Comparison of ENCODE assay signal across 14 cellular contexts in the genomic region with DNA sequence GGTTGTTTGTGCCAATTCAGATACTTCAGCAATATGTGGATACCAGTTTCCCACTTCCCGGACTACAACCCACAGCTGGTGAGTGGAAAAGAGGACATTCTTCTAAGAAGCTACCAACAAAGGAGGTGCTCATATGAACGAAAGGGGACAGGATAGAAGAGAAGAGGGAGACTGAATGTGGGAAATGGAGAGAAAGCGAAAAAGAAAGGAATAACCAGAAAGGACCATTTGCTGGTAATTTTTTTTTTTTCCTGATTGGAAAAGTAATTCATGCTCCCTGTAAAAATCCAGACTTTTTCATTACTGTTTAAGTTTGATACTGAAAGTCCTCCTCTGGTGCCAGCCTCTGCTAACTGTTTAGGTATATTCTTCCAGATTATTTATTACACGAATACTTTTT. TPM values are rescaled to one million over a fixed set of nuclear protein-coding genes. Genes with fewer than 3 reads are reported as not detected.
DNase-seq lines count a peak whose midpoint lies in the region; ATAC-seq and TF ChIP-seq lines count a peak whose summit lies in the region.
"Had no signal": no experiment of that assay in that cellular context is flagged by ENCODE, and none has a peak within 500 bp of the region (broad histone marks: within the 10 kb centered on the region; RNA-seq: fewer than 3 reads in every experiment).

No MANE protein-coding gene starts in this region.

- no peak for TF ChIP-seq CTCF in HEK293 (tag by site-specific recombination; IDR thresholded peaks at IDR 0.05)

- H3K4me3 ChIP-seq in HEK293 (ENCODE audit: low read depth, low read length): no peak overlapping the region

- H3K36me3 Mint-ChIP-seq in T-helper 2 cell treated with Interferon-gamma antibody and Interleukin-4, amounts not matched to agents 5 μg/mL and 100 μg/mL, for 36 hours (ENCODE audit: low read depth): peaks cover 4% of the 10 kb centered on the region
- peaks cover 10% of the 10 kb centered on the region for H3K36me3 Mint-ChIP-seq in activated T-helper 2 cell treated with anti-CD3 and anti-CD28 coated beads, Interferon-gamma antibody, Interleukin-2, Interleukin-4, amounts not matched to agents 10 μg/mL and 5 μg/mL and 100 μg/mL, durations not matched to agents 14 hours and 24 hours and 36 hours (ENCODE audit: low read depth)
- no peaks in the 10 kb centered on the region for H3K36me3 Mint-ChIP-seq in naive thymus-derived CD8-positive, alpha-beta T cell

- H3K9me3 Mint-ChIP-seq in T-helper 2 cell treated with Interferon-gamma antibody and Interleukin-4, amounts not matched to agents 5 μg/mL and 100 μg/mL, for 36 hours: no peaks in the 10 kb centered on the region
- no peaks in the 10 kb centered on the region for H3K9me3 Mint-ChIP-seq in activated T-helper 2 cell treated with anti-CD3 and anti-CD28 coated beads, Interferon-gamma antibody, Interleukin-2, Interleukin-4, amounts not matched to agents 10 μg/mL and 5 μg/mL and 100 μg/mL, durations not matched to agents 14 hours and 24 hours and 36 hours
- H3K9me3 Mint-ChIP-seq in naive thymus-derived CD8-positive, alpha-beta T cell: no peaks in the 10 kb centered on the region

- peak overlapping the region; percentile 32 for H3K27ac Mint-ChIP-seq in T-helper 2 cell treated with Interferon-gamma antibody and Interleukin-4, amounts not matched to agents 5 μg/mL and 100 μg/mL, for 36 hours
- peak overlapping the region; percentile 69 for H3K27ac Mint-ChIP-seq in activated T-helper 2 cell treated with anti-CD3 and anti-CD28 coated beads, Interferon-gamma antibody, Interleukin-2, Interleukin-4, amounts not matched to agents 10 μg/mL and 5 μg/mL and 100 μg/mL, durations not matched to agents 14 hours and 24 hours and 36 hours
- H3K27ac Mint-ChIP-seq in naive thymus-derived CD8-positive, alpha-beta T cell: peak overlapping the region in 2 of 10 donors; percentile 23 to 60

- no peaks in the 10 kb centered on the region for H3K9me3 ChIP-seq in HEK293 (ENCODE audit: control insufficient read depth, insufficient read depth, low read depth, low read length)
- H3K9me3 ChIP-seq: prostate gland, SJCRH30, upper lobe of left lung had no signal

- no peak for DNase-seq in T-helper 2 cell treated with Interferon-gamma antibody and Interleukin-4, amounts not matched to agents 5 μg/mL and 100 μg/mL, for 36 hours (ENCODE audit: low spot score)
- DNase-seq in T-helper 2 cell (no peak), NCI-H1694 treated with DMSO at 0.1 percent for 48 hours (lab: John Stamatoyannopoulos, UW) (no peak), NCI-H1048 (lab: John Stamatoyannopoulos, UW) (no peak), medulla oblongata (ENCODE audit: extremely low spot score) (no peak)
- no peak for DNase-seq in activated T-helper 2 cell treated with anti-CD3 and anti-CD28 coated beads, Interferon-gamma antibody, Interleukin-2, Interleukin-4, amounts not matched to agents 10 μg/mL and 5 μg/mL and 100 μg/mL, durations not matched to agents 14 hours and 24 hours and 36 hours (ENCODE audit: low spot score)
- DNase-seq in naive thymus-derived CD8-positive, alpha-beta T cell: no peak
- DNase-seq: activated effector memory CD4-positive, alpha-beta T cell treated with anti-CD3 and anti-CD28 coated beads, Interleukin-2, amount 50 U/mL, for 16 hours; NCI-H146; NCI-H526 treated with DMSO at 0.1 percent for 48 hours; SJCRH30 had no signal

- intact Hi-C loops in activated T-helper 2 cell treated with anti-CD3 and anti-CD28 coated beads, Interferon-gamma antibody, Interleukin-2, Interleukin-4, amounts not matched to agents 10 μg/mL and 5 μg/mL and 100 μg/mL, durations not matched to agents 14 hours and 24 hours and 36 hours (cut with micrococcal nuclease): loop anchor here (2.0 kb wide), 2 partner anchors 47 to 279 kb away; a partner anchor contains a TSS

- no peaks in the 10 kb centered on the region for H3K27me3 Mint-ChIP-seq in T-helper 2 cell treated with Interferon-gamma antibody and Interleukin-4, amounts not matched to agents 5 μg/mL and 100 μg/mL, for 36 hours (ENCODE audit: low read depth)
- no peaks in the 10 kb centered on the region for H3K27me3 Mint-ChIP-seq in activated T-helper 2 cell treated with anti-CD3 and anti-CD28 coated beads, Interferon-gamma antibody, Interleukin-2, Interleukin-4, amounts not matched to agents 10 μg/mL and 5 μg/mL and 100 μg/mL, durations not matched to agents 14 hours and 24 hours and 36 hours (ENCODE audit: low read depth)
- peaks cover 0 to 2% (median 0%) of the 10 kb centered on the region in 5 donors for H3K27me3 Mint-ChIP-seq in naive thymus-derived CD8-positive, alpha-beta T cell

- no peak for ATAC-seq in naive thymus-derived CD8-positive, alpha-beta T cell

- POLR2A ChIA-PET in HEK293 (lab: Yijun Ruan, JAX): interaction anchor here (0.7 to 5.0 kb wide), 3 partner anchors 11 to 258 kb away, joined by 8 to 64 read pairs (median 54); a partner anchor contains a TSS
- POLR2A ChIA-PET in naive thymus-derived CD8-positive, alpha-beta T cell (lab: Charles Lee): interaction anchor here (0.6 to 3.9 kb wide), 2 partner anchors 10 to 18 kb away, joined by 7 to 47 read pairs; no protein-coding TSS in a partner anchor

- H3K4me1 ChIP-seq in HEK293 (ENCODE audit: control insufficient read depth, insufficient read depth, low read length): peaks cover 5% of the 10 kb centered on the region; the same call in 1 of the 2 replicates
- H3K4me1 ChIP-seq: SJCRH30 had no signal

- H3K36me3 ChIP-seq in HEK293 (ENCODE audit: control insufficient read depth in 2 of 2, insufficient read depth in 1 of 2, low read length in 2 of 2): peaks cover 0 to 6% of the 10 kb centered on the region in 2 experiments; a peak in 1 of 3 replicates
- H3K36me3 ChIP-seq: prostate gland, SJCRH30 had no signal

- CTCF ChIA-PET in HEK293 (lab: Yijun Ruan, JAX): interaction anchor here (1.9 to 3.8 kb wide), 2 partner anchors 10 to 21 kb away, joined by 9 to 26 read pairs; no protein-coding TSS in a partner anchor

- H3K4me1 Mint-ChIP-seq in T-helper 2 cell treated with Interferon-gamma antibody and Interleukin-4, amounts not matched to agents 5 μg/mL and 100 μg/mL, for 36 hours (ENCODE audit: low read depth): peaks cover 33% of the 10 kb centered on the region
- H3K4me1 Mint-ChIP-seq in activated T-helper 2 cell treated with anti-CD3 and anti-CD28 coated beads, Interferon-gamma antibody, Interleukin-2, Interleukin-4, amounts not matched to agents 10 μg/mL and 5 μg/mL and 100 μg/mL, durations not matched to agents 14 hours and 24 hours and 36 hours (ENCODE audit: low read depth): peaks cover 29% of the 10 kb centered on the region
- H3K4me1 Mint-ChIP-seq in naive thymus-derived CD8-positive, alpha-beta T cell: peaks cover 0 to 19% (median 11%) of the 10 kb centered on the region in 4 donors

- no peak overlapping the region for H3K27ac ChIP-seq in HEK293 (ENCODE audit: extremely low read depth, low read depth, low read length)
- H3K27ac ChIP-seq: SJCRH30 had no signal

- peak overlapping the region; percentile 88 for H3K4me3 Mint-ChIP-seq in T-helper 2 cell treated with Interferon-gamma antibody and Interleukin-4, amounts not matched to agents 5 μg/mL and 100 μg/mL, for 36 hours
- H3K4me3 Mint-ChIP-seq in activated T-helper 2 cell treated with anti-CD3 and anti-CD28 coated beads, Interferon-gamma antibody, Interleukin-2, Interleukin-4, amounts not matched to agents 10 μg/mL and 5 μg/mL and 100 μg/mL, durations not matched to agents 14 hours and 24 hours and 36 hours (ENCODE audit: low read depth): peak overlapping the region; percentile 84
- H3K4me3 Mint-ChIP-seq in naive thymus-derived CD8-positive, alpha-beta T cell: peak overlapping the region; percentile 19 to 96 (median 77)

TF ChIP-seq in HEK293, 187 proteins besides CTCF, POLR2A, EP300 and RAD21:
- TF ChIP-seq PRDM1 (tag by site-specific recombination; IDR thresholded peaks at IDR 0.05) (peak; percentile 51; the same call in 1 of the 2 replicates), SCRT1 (tag by site-specific recombination; IDR thresholded peaks at IDR 0.05; ENCODE audit: borderline replicate concordance) (no peak)

RNA-seq across cellular contexts. Expression of a gene that starts 1.5 kb away (rescaled TPM):
- total RNA-seq in activated T-helper 2 cell treated with anti-CD3 and anti-CD28 coated beads, Interferon-gamma antibody, Interleukin-2, Interleukin-4, amounts not matched to agents 10 μg/mL and 5 μg/mL and 100 μg/mL, durations not matched to agents 14 hours and 24 hours and 36 hours: 3.6 and 4.5 TPM in 2 replicates
- total RNA-seq in naive thymus-derived CD8-positive, alpha-beta T cell: 1 to 10 TPM; 8.9 to 9.2 TPM
- not detected for polyA plus RNA-seq in naive thymus-derived CD8-positive, alpha-beta T cell

RNA-seq across cellular contexts. Expression of a gene that starts 22.6 kb away (rescaled TPM):
- total RNA-seq in activated T-helper 2 cell treated with anti-CD3 and anti-CD28 coated beads, Interferon-gamma antibody, Interleukin-2, Interleukin-4, amounts not matched to agents 10 μg/mL and 5 μg/mL and 100 μg/mL, durations not matched to agents 14 hours and 24 hours and 36 hours: 0.14 and 0.37 TPM in 2 replicates
- total RNA-seq in naive thymus-derived CD8-positive, alpha-beta T cell: under 1 TPM in 1 of 2 experiments, not detected in 1; 0.16 TPM
- not detected for polyA plus RNA-seq in naive thymus-derived CD8-positive, alpha-beta T cell

RNA-seq across cellular contexts. Expression of a gene that starts 57.5 kb away (rescaled TPM):
- total RNA-seq in activated T-helper 2 cell treated with anti-CD3 and anti-CD28 coated beads, Interferon-gamma antibody, Interleukin-2, Interleukin-4, amounts not matched to agents 10 μg/mL and 5 μg/mL and 100 μg/mL, durations not matched to agents 14 hours and 24 hours and 36 hours: 12.6 and 13.1 TPM in 2 replicates
- 10 to 100 TPM; 20.4 to 20.7 TPM for total RNA-seq in naive thymus-derived CD8-positive, alpha-beta T cell
- 10 to 100 TPM; 11.1 to 19.2 (median 15.0) TPM for polyA plus RNA-seq in naive thymus-derived CD8-positive, alpha-beta T cell
